23 cellular contexts compared by ENCODE assay signal in genomic region chr1:230074270-230074669, GRCh38. TPM values are rescaled to one million over a fixed set of nuclear protein-coding genes. Genes with fewer than 3 reads are reported as not detected.
DNase-seq lines count a peak whose midpoint lies in the region; ATAC-seq and TF ChIP-seq lines count a peak whose summit lies in the region.
"Had no signal": no experiment of that assay in that cellular context is flagged by ENCODE, and none has a peak within 500 bp of the region (broad histone marks: within the 10 kb centered on the region; RNA-seq: fewer than 3 reads in every experiment).

No MANE protein-coding gene starts in this region.

- H4K20me1 ChIP-seq in SK-N-SH (ENCODE audit: insufficient read depth): peaks cover 64% of the 10 kb centered on the region

- peak overlapping the region; percentile 39; the same call in 1 of the 2 replicates for H3K4me2 ChIP-seq in SK-N-SH

- H3K27ac Mint-ChIP-seq in MCF 10A (ENCODE audit: low read depth, unreplicated experiment): peak overlapping the region; percentile 72
- H3K27ac Mint-ChIP-seq: activated CD4-positive, alpha-beta memory T cell treated with anti-CD3 and anti-CD28 coated beads for 36 hours; activated naive CD4-positive, alpha-beta T cell treated with anti-CD3 and anti-CD28 coated beads, Interleukin-2, amount 50 U/mL, for 24 hours; T-helper 1 cell treated with Interleukin-12 subunit alpha and Interleukin-12 subunit beta and Interleukin-4 antibody, amounts not matched to agents 30 μg/mL and 1 μg/mL, for 36 hours had no signal

- CTCF ChIA-PET in MCF 10A (lab: Yijun Ruan, JAX) (interaction anchor here (0.6 to 4.9 kb wide), 5 partner anchors 11 to 454 kb away, joined by 3 to 45 read pairs (median 3); no protein-coding TSS in a partner anchor), SK-N-SH (lab: Yijun Ruan, JAX) (interaction anchor here (1.0 to 1.3 kb wide), 3 partner anchors 30 to 236 kb away, joined by 3 read pairs; no protein-coding TSS in a partner anchor)

- no peak overlapping the region for H2AFZ ChIP-seq in SK-N-SH (ENCODE audit: low read depth)

- H3K4me3 ChIP-seq in breast epithelium (no peak overlapping the region), SK-N-SH (ENCODE audit: low read depth in 2 of 2, low read length in 1 of 2) (no peak overlapping the region), fibroblast of villous mesenchyme (ENCODE audit: low read depth, low read length) (no peak overlapping the region), tibial artery (no peak overlapping the region), MG63 (no peak overlapping the region)
- H3K4me3 ChIP-seq: lower lobe of right lung, vagina had no signal

- H3K79me2 ChIP-seq in SK-N-SH (ENCODE audit: insufficient read depth): peaks cover 99% of the 10 kb centered on the region

- no peaks in the 10 kb centered on the region for H3K4me1 ChIP-seq in breast epithelium
- H3K4me1 ChIP-seq in SK-N-SH (ENCODE audit: control insufficient read depth in 1 of 2, insufficient read depth in 2 of 2, low read depth in 1 of 2, low read length in 1 of 2): peaks cover 41 to 60% of the 10 kb centered on the region in 2 experiments
- peaks cover 0 to 88% (median 45%) of the 10 kb centered on the region in 4 donors for H3K4me1 ChIP-seq in tibial artery

- no peak for TF ChIP-seq POLR2A in breast epithelium (IDR thresholded peaks at IDR 0.05)

- TF ChIP-seq CTCF in MCF 10A (IDR thresholded peaks at IDR 0.05; ENCODE audit: unreplicated experiment): no peak
- TF ChIP-seq CTCF in breast epithelium (IDR thresholded peaks at IDR 0.05): no peak
- no peak for TF ChIP-seq CTCF in SK-N-SH (IDR thresholded peaks at IDR 0.05)
- peak; percentile 6 for TF ChIP-seq CTCF in fibroblast of villous mesenchyme (IDR thresholded peaks at IDR 0.05; ENCODE audit: insufficient read depth, low read depth, low read length)
- no peak for TF ChIP-seq CTCF in tibial artery (IDR thresholded peaks at IDR 0.05)

- no peaks in the 10 kb centered on the region for H3K36me3 ChIP-seq in breast epithelium
- H3K36me3 ChIP-seq in SK-N-SH (replicated peaks in 1 of 2; ENCODE audit: control insufficient read depth in 1 of 2, insufficient read depth in 2 of 2, low read length in 1 of 2): peaks cover 0 to 3% of the 10 kb centered on the region in 2 experiments
- H3K36me3 ChIP-seq in tibial artery: no peaks in the 10 kb centered on the region
- H3K36me3 ChIP-seq in MG63: peaks cover 20% of the 10 kb centered on the region
- H3K36me3 ChIP-seq: lower lobe of right lung, vagina had no signal

- no TSS peak for BruUV-seq in MCF 10A (replicated peaks; lab: Mats Ljungman, UMichigan)

- H3K9me3 ChIP-seq in breast epithelium: no peaks in the 10 kb centered on the region
- H3K9me3 ChIP-seq in SK-N-SH: no peaks in the 10 kb centered on the region
- H3K9me3 ChIP-seq in tibial artery: no peaks in the 10 kb centered on the region
- H3K9me3 ChIP-seq in MG63: no peaks in the 10 kb centered on the region
- H3K9me3 ChIP-seq: lower lobe of right lung, vagina had no signal

- H3K27me3 Mint-ChIP-seq in MCF 10A (ENCODE audit: insufficient read depth, unreplicated experiment): no peaks in the 10 kb centered on the region
- H3K27me3 Mint-ChIP-seq: activated CD4-positive, alpha-beta memory T cell treated with anti-CD3 and anti-CD28 coated beads for 36 hours; activated naive CD4-positive, alpha-beta T cell treated with anti-CD3 and anti-CD28 coated beads, Interleukin-2, amount 50 U/mL, for 24 hours had no signal

- no peak overlapping the region; the same call in 1 of the 2 replicates for H3K9ac ChIP-seq in SK-N-SH

- DNase-seq in MCF 10A (ENCODE audit: unreplicated experiment) (no peak), breast epithelium (ENCODE audit: low spot score in 2 of 2) (no peak), SK-N-SH (no peak), fibroblast of villous mesenchyme (ENCODE audit: low read depth) (no peak), tibial artery (no peak), MG63 (no peak)
- DNase-seq: activated CD4-positive, alpha-beta memory T cell treated with anti-CD3 and anti-CD28 coated beads for 36 hours; activated T-cell treated with anti-CD3 and anti-CD28 coated beads, Interleukin-2, amount 50 U/mL, for 1 hour; cortex of kidney; foreskin keratinocyte; islet precursor cell; lower lobe of right lung; NCI-H1105 treated with DMSO at 0.1 percent for 48 hours; NCI-H524 treated with DMSO at 0.1 percent for 48 hours; SHP77 treated with DMSO at 0.1 percent for 48 hours; small intestine; stimulated activated CD4-positive, alpha-beta T cell treated with anti-CD3 and anti-CD28 coated beads, Interleukin-4, amount 100 ng/mL, for 1 hour had no signal

- ATAC-seq in GM18519 (IDR thresholded peaks at IDR 0.05; ENCODE audit: low FRiP score, unreplicated experiment) (no peak), HG02852 (IDR thresholded peaks at IDR 0.05; ENCODE audit: unreplicated experiment) (no peak)
- ATAC-seq: lower lobe of right lung had no signal

- peaks cover 24% of the 10 kb centered on the region for H3F3A ChIP-seq in SK-N-SH (replicated peaks; ENCODE audit: insufficient read depth)

- H3K27ac ChIP-seq in breast epithelium (no peak overlapping the region), SK-N-SH (ENCODE audit: low read depth in 2 of 2, low read length in 1 of 2) (peak overlapping the region in 1 of 2 experiments; percentile 78; a peak in 2 of 4 replicates), tibial artery (peak overlapping the region; percentile 35 to 69)
- H3K27ac ChIP-seq: foreskin keratinocyte, lower lobe of right lung had no signal

- peaks cover 64% of the 10 kb centered on the region for H3K4me1 Mint-ChIP-seq in MCF 10A (ENCODE audit: insufficient read depth, unreplicated experiment)

- no peak overlapping the region for H3K4me3 Mint-ChIP-seq in MCF 10A (ENCODE audit: unreplicated experiment)
- H3K4me3 Mint-ChIP-seq: activated CD4-positive, alpha-beta memory T cell treated with anti-CD3 and anti-CD28 coated beads for 36 hours; activated naive CD4-positive, alpha-beta T cell treated with anti-CD3 and anti-CD28 coated beads, Interleukin-2, amount 50 U/mL, for 24 hours; brain; T-helper 1 cell treated with Interleukin-12 subunit alpha and Interleukin-12 subunit beta and Interleukin-4 antibody, amounts not matched to agents 30 μg/mL and 1 μg/mL, for 36 hours had no signal

- WGBS in SK-N-SH (ENCODE audit: low lambda C conversion rate): 100% methylated on average over 2 of the region's 4 CpGs

- no peaks in the 10 kb centered on the region for H3K9me2 ChIP-seq in SK-N-SH

- H3K27me3 ChIP-seq in breast epithelium: no peaks in the 10 kb centered on the region
- H3K27me3 ChIP-seq in SK-N-SH (ENCODE audit: insufficient read depth): no peaks in the 10 kb centered on the region
- no peaks in the 10 kb centered on the region for H3K27me3 ChIP-seq in tibial artery
- H3K27me3 ChIP-seq in MG63: no peaks in the 10 kb centered on the region
- H3K27me3 ChIP-seq: foreskin keratinocyte, vagina had no signal

- no peak; the same call in 1 of the 2 replicates for TF ChIP-seq RAD21 in SK-N-SH (IDR thresholded peaks at IDR 0.05; ENCODE audit: low read length)

- peaks cover 9% of the 10 kb centered on the region for H3K36me3 Mint-ChIP-seq in MCF 10A (ENCODE audit: insufficient read depth, unreplicated experiment)

- POLR2A ChIA-PET in MCF 10A (lab: Yijun Ruan, JAX) (interaction anchor here (0.5 to 7.5 kb wide), 5 partner anchors 11 to 566 kb away, joined by 3 to 166 read pairs (median 3); partner anchors contain the start of gene NUP133), SK-N-SH (lab: Yijun Ruan, JAX) (no interaction called here)

- intact Hi-C loops in MCF 10A (cut with micrococcal nuclease): no loop called here
- intact Hi-C loops in breast epithelium (cut with DNase I; ENCODE audit: low total_unique reads): no loop called here
- intact Hi-C loops in tibial artery (cut with DNase I; ENCODE audit: low total_unique reads): loop anchor here (10.0 kb wide), 1 partner anchor 409 kb away; no protein-coding TSS in a partner anchor

- no peak for TF ChIP-seq EP300 in SK-N-SH (IDR thresholded peaks at IDR 0.05; ENCODE audit: borderline replicate concordance in 1 of 2, low read depth in 1 of 2, low read length in 1 of 2)

- H3K9me3 Mint-ChIP-seq in MCF 10A (ENCODE audit: unreplicated experiment): no peaks in the 10 kb centered on the region
- H3K9me3 Mint-ChIP-seq: activated CD4-positive, alpha-beta memory T cell treated with anti-CD3 and anti-CD28 coated beads for 36 hours; activated naive CD4-positive, alpha-beta T cell treated with anti-CD3 and anti-CD28 coated beads, Interleukin-2, amount 50 U/mL, for 24 hours; brain; T-helper 1 cell treated with Interleukin-12 subunit alpha and Interleukin-12 subunit beta and Interleukin-4 antibody, amounts not matched to agents 30 μg/mL and 1 μg/mL, for 36 hours had no signal

TF ChIP-seq in SK-N-SH, 30 proteins besides CTCF, POLR2A, EP300 and RAD21:
- TF ChIP-seq SMC3 (IDR thresholded peaks at IDR 0.05; ENCODE audit: low read depth, low read length): peak; percentile 22
- no peak for TF ChIP-seq RCOR1 (IDR thresholded peaks at IDR 0.05; ENCODE audit: low read length)
TF ChIP-seq in SK-N-SH: peak in this region for 1.

RNA-seq across cellular contexts. Expression of gene GALNT2, which starts 7.2 kb away (rescaled TPM):
- 104 and 114 TPM in 2 replicates for total RNA-seq in MCF 10A (2022)
- total RNA-seq in breast epithelium: 10 to 100 TPM; 27.4 to 53.0 (median 42.6) TPM
- 99.8 and 118 TPM in 2 replicates for polyA plus RNA-seq in SK-N-SH (2012; rRNA removed)
- 81.8 and 111 TPM in 2 replicates for polyA plus RNA-seq in SK-N-SH (2012; cell fraction: cytosol; rRNA removed)
- polyA plus RNA-seq in SK-N-SH (2012; cell fraction: nucleus; rRNA removed): 93.4 and 117 TPM in 2 replicates
- 67.0 and 69.5 TPM in 2 replicates for total RNA-seq in fibroblast of villous mesenchyme
- 107 and 149 TPM in 2 replicates for total RNA-seq in MG63 (2014; rRNA removed; shearing (Covaris generic); ENCODE audit: low replicate concordance)

Comparison
In these comparisons a context has a peak if more than half of its experiments do, and no peak if none do; other contexts are left out.
1. H3K27ac ChIP-seq: peak in tibial artery (2 of 2); none in breast epithelium (0 of 2).